ENCODE assay signal across 13 cellular contexts in genomic region chr18:45997689-45998088, GRCh38. TPM values are rescaled to one million over a fixed set of nuclear protein-coding genes. Genes with fewer than 3 reads are reported as not detected.
DNase-seq lines count a peak whose midpoint lies in the region; ATAC-seq and TF ChIP-seq lines count a peak whose summit lies in the region.
"Had no signal": no experiment of that assay in that cellular context is flagged by ENCODE, and none has a peak within 500 bp of the region (broad histone marks: within the 10 kb centered on the region; RNA-seq: fewer than 3 reads in every experiment).

No MANE protein-coding gene starts in this region.

- H3K4me3 ChIP-seq in OCI-LY7 (ENCODE audit: low read depth, low read length, poor library complexity, severe bottlenecking) (no peak overlapping the region), brain microvascular endothelial cell (ENCODE audit: low read depth, low read length) (no peak overlapping the region)
- H3K4me3 ChIP-seq: prostate gland had no signal

- no peaks in the 10 kb centered on the region for H3K79me2 ChIP-seq in OCI-LY7 (ENCODE audit: insufficient read depth, low read depth, low read length)

- H4K20me1 ChIP-seq in OCI-LY7 (ENCODE audit: insufficient read depth, low read length), result no peaks in the 10 kb centered on the region

- CTCF ChIA-PET in OCI-LY7 (lab: Charles Lee; ENCODE audit: unreplicated experiment), result no interaction called here

- DNase-seq in GM13977 (ENCODE audit: low spot score), result peak; percentile 23
- no peak for DNase-seq in OCI-LY7 (ENCODE audit: low spot score)
- peak; percentile 12 to 13 for DNase-seq in stimulated activated CD4-positive, alpha-beta T cell treated with anti-CD3 and anti-CD28 coated beads, Interleukin-15, amount 100 ng/mL, for 48 hours (ENCODE audit: low read depth in 2 of 2)
- DNase-seq in omental fat pad (ENCODE audit: low spot score), result no peak
- DNase-seq in A172 (ENCODE audit: low spot score), result no peak
- DNase-seq in brain microvascular endothelial cell, result no peak
- DNase-seq: aorta, Caco-2, HCEC 1CT, kidney glomerular epithelial cell had no signal

- no TSS peak for BruUV-seq in OCI-LY7 (replicated peaks; lab: Mats Ljungman, UMichigan)

- H3K4me3 Mint-ChIP-seq in activated naive CD8-positive, alpha-beta T cell, result peak overlapping the region; percentile 77

- H3K27ac ChIP-seq in OCI-LY7 (ENCODE audit: low read depth, low read length, poor library complexity, severe bottlenecking) (no peak overlapping the region), brain microvascular endothelial cell (no peak overlapping the region)
- H3K27ac ChIP-seq: prostate gland had no signal

- no peaks in the 10 kb centered on the region for H3K9me3 ChIP-seq in OCI-LY7 (ENCODE audit: low read length)
- H3K9me3 ChIP-seq: Caco-2, prostate gland had no signal

- peak overlapping the region; percentile 70 for H3K27ac Mint-ChIP-seq in activated naive CD8-positive, alpha-beta T cell

- H3K36me3 ChIP-seq in OCI-LY7 (ENCODE audit: insufficient read depth, low read length) (no peaks in the 10 kb centered on the region), brain microvascular endothelial cell (replicated peaks) (no peaks in the 10 kb centered on the region)
- H3K36me3 ChIP-seq: prostate gland had no signal

- intact Hi-C loops in OCI-LY7 (cut with micrococcal nuclease; ENCODE audit: unreplicated experiment), result no loop called here

- H3K9me3 Mint-ChIP-seq in activated naive CD8-positive, alpha-beta T cell (ENCODE audit: low read depth), result peaks cover 8% of the 10 kb centered on the region

- no peaks in the 10 kb centered on the region for H3K27me3 ChIP-seq in brain microvascular endothelial cell (replicated peaks)

- in situ Hi-C loops in GM13977 (cut with MboI; ENCODE audit: low pct_unique_long_range_greater_than_20kb, low sequenced_read_pairs, unreplicated experiment) (no loop called here), brain microvascular endothelial cell (cut with HindIII; ENCODE audit: low pct_ligation_motif_present, low sequenced_read_pairs) (no loop called here)

- ATAC-seq in GM21447 (IDR thresholded peaks at IDR 0.05; ENCODE audit: unreplicated experiment) (no peak), omental fat pad (ENCODE audit: low FRiP score) (no peak)

- H3K4me1 ChIP-seq in OCI-LY7 (ENCODE audit: insufficient read depth, low read length, poor library complexity, severe bottlenecking), result no peaks in the 10 kb centered on the region
- H3K4me1 ChIP-seq: Caco-2, prostate gland had no signal

- POLR2A ChIA-PET in OCI-LY7 (lab: Charles Lee), result no interaction called here

- H3K36me3 Mint-ChIP-seq in activated naive CD8-positive, alpha-beta T cell, result peaks cover 19% of the 10 kb centered on the region

- H2AFZ ChIP-seq in OCI-LY7 (ENCODE audit: low read length), result no peak overlapping the region

- H3K9me2 ChIP-seq in OCI-LY7 (ENCODE audit: insufficient read depth, low read length), result no peaks in the 10 kb centered on the region

- peaks cover 50% of the 10 kb centered on the region for H3K4me1 Mint-ChIP-seq in activated naive CD8-positive, alpha-beta T cell (ENCODE audit: low read depth)

- H3K27me3 Mint-ChIP-seq in activated naive CD8-positive, alpha-beta T cell, result no peaks in the 10 kb centered on the region

- peak overlapping the region; percentile 16; the same call in 1 of the 2 replicates for H3K4me2 ChIP-seq in OCI-LY7 (ENCODE audit: low read length)

- TF ChIP-seq CTCF in GM13977 (IDR thresholded peaks at IDR 0.05; ENCODE audit: extremely low read depth, insufficient read depth, missing control alignments), result no peak
- TF ChIP-seq CTCF in OCI-LY7 (conservative IDR thresholded peaks at IDR 0.05; ENCODE audit: low read length), result no peak
- TF ChIP-seq CTCF in omental fat pad (IDR thresholded peaks at IDR 0.05), result no peak
- no peak for TF ChIP-seq CTCF in brain microvascular endothelial cell (IDR thresholded peaks at IDR 0.05; ENCODE audit: low read depth, low read length, missing control alignments)

RNA-seq across cellular contexts. Expression of gene EPG5, which starts 30.6 kb away (rescaled TPM):
- 4.1 and 4.8 TPM in 2 replicates for total RNA-seq in OCI-LY7 (2014; rRNA removed; shearing (Covaris generic))
- 8.7 and 9.5 TPM in 2 replicates for total RNA-seq in OCI-LY7 (2022)
- total RNA-seq in omental fat pad, result 10 to 100 TPM; 24.9 to 43.7 (median 26.2) TPM
- total RNA-seq in A172 (2014; rRNA removed; shearing (Covaris generic)), result 8.8 and 16.4 TPM in 2 replicates

Comparison
In these comparisons a context has a peak if more than half of its experiments do, and no peak if none do; other contexts are left out.
1. DNase-seq: peak in GM13977 (single experiment) and stimulated activated CD4-positive, alpha-beta T cell treated with anti-CD3 and anti-CD28 coated beads, Interleukin-15, amount 100 ng/mL, for 48 hours (2 of 2); none in OCI-LY7 (single experiment), omental fat pad (single experiment), A172 (single experiment) and brain microvascular endothelial cell (single experiment).